Comparison of ENCODE assay signal across 12 cellular contexts in the genomic region with DNA sequence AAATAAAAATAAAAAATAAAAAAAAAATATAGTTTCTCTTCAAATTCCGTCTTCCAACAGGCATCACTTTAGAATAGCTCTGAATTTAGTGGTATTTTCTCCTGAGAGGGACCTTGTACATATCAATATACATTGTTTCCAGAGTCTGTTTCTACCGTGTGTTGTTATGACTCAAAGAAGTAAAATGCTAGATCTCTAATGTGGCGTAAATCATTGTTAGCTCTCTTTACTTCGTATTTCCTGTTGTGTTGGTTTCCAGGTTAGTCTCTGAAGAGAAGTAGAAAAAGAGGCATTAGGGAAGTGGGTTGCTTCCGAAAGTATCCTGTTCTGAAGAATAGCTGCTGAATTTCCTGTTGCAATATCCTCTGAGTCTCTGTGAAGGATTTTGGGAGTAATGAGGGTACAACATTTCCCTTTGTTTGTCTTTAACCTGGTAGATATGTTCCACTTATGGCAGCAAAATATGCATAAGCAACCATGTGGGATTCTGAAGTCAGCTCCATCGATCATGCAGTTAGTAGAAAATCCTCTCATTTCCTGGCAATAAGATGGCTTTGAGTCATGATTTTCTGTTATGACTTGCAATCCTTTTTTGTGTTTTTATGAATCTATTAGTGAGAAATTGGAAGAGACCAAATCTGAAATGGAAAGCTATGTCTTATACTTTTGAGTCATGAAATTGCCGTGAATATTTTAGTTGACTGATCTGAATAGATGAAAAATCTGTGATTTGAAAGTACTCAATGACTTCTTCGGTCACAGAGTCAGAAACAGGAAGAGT. TPM values are rescaled to one million over a fixed set of nuclear protein-coding genes. Genes with fewer than 3 reads are reported as not detected.
DNase-seq lines count a peak whose midpoint lies in the region; ATAC-seq, FAIRE-seq and TF ChIP-seq lines count a peak whose summit lies in the region.
"Had no signal": no experiment of that assay in that cellular context is flagged by ENCODE, and none has a peak within 500 bp of the region (broad histone marks: within the 10 kb centered on the region; RNA-seq: fewer than 3 reads in every experiment).

No MANE protein-coding gene starts in this region.

- H3K23ac ChIP-seq in neuronal stem cell (ENCODE audit: low read depth, low read length, poor library complexity), result no peak overlapping the region

- no CpG with 5 or more reads among the region's 8 CpGs for WGBS in neuronal stem cell (ENCODE audit: extremely low coverage in 2 of 2, insufficient read length in 2 of 2, insufficient replicate concordance in 1 of 2), 2 donors

- no peak overlapping the region for H3K14ac ChIP-seq in neuronal stem cell (ENCODE audit: low read length)

- H3K9me3 ChIP-seq in neuronal stem cell (replicated peaks in 1 of 2; ENCODE audit: control insufficient read depth in 2 of 2, insufficient read depth in 1 of 2, low read depth in 1 of 2, low read length in 2 of 2), result peaks cover 2 to 3% of the 10 kb centered on the region in 2 donors

- no peaks in the 10 kb centered on the region for H3K4me1 ChIP-seq in neuronal stem cell (ENCODE audit: control insufficient read depth in 2 of 2, insufficient read depth in 1 of 2, low read depth in 1 of 2, low read length in 2 of 2)

- H2AFZ ChIP-seq in neuronal stem cell (ENCODE audit: low read length), result peak overlapping the region; percentile 53

- no peak overlapping the region for H4K91ac ChIP-seq in neuronal stem cell (ENCODE audit: low read depth, low read length, poor library complexity)

- H3K4me3 ChIP-seq in neuronal stem cell (ENCODE audit: low read length in 2 of 2), result no peak overlapping the region

- ATAC-seq in HG02623 (IDR thresholded peaks at IDR 0.05; ENCODE audit: unreplicated experiment) (peak; percentile 78), HG03571 (IDR thresholded peaks at IDR 0.05; ENCODE audit: unreplicated experiment) (peak; percentile 90), GM21360 (IDR thresholded peaks at IDR 0.05; ENCODE audit: unreplicated experiment) (no peak)

- H2BK15ac ChIP-seq in neuronal stem cell (ENCODE audit: low read length), result no peak overlapping the region

- H3K4ac ChIP-seq in neuronal stem cell (ENCODE audit: low read length), result no peak overlapping the region

- no peak overlapping the region for H3K27ac ChIP-seq in neuronal stem cell (replicated peaks; ENCODE audit: low read length)

- H3K79me1 ChIP-seq in neuronal stem cell (ENCODE audit: low read depth, low read length), result no peaks in the 10 kb centered on the region

- no peak overlapping the region for H4K8ac ChIP-seq in neuronal stem cell (ENCODE audit: low read depth, low read length)

- H3K4me2 ChIP-seq in neuronal stem cell (ENCODE audit: insufficient read depth, low read length, poor library complexity, severe bottlenecking), result no peak overlapping the region

- H2BK5ac ChIP-seq in neuronal stem cell (ENCODE audit: low read length), result no peak overlapping the region

- H2BK12ac ChIP-seq in neuronal stem cell (ENCODE audit: low read length), result no peak overlapping the region

- no peaks in the 10 kb centered on the region for H3K27me3 ChIP-seq in neuronal stem cell (ENCODE audit: control insufficient read depth in 3 of 3, insufficient read depth in 3 of 3, low read depth in 1 of 3, low read length in 3 of 3)

- no peak for DNase-seq in GM19239 (ENCODE audit: insufficient read length, low spot score)
- no peak for DNase-seq in neuronal stem cell (ENCODE audit: low spot score)
- no peak for DNase-seq in SIG-M5 treated with dmso at 0.1 percent for 504 hours (lab: John Stamatoyannopoulos, UW; ENCODE audit: unreplicated experiment)
- DNase-seq in erythroblast (lab: John Stamatoyannopoulos, UW), result no peak
- DNase-seq: activated CD4-positive, CD25-positive, alpha-beta regulatory T cell treated with anti-CD3 and anti-CD28 coated beads, Interleukin-2, amount 50 U/mL, for 72 hours; activated naive CD4-positive, alpha-beta T cell; DMS53; glutamatergic neuron had no signal

- no peak overlapping the region for H3K18ac ChIP-seq in neuronal stem cell (ENCODE audit: low read length)

- H2BK120ac ChIP-seq in neuronal stem cell (ENCODE audit: low read depth, low read length), result no peak overlapping the region

- FAIRE-seq in GM19239 (lab: Jason Lieb, UNC), result peak; percentile 35
- FAIRE-seq: colon had no signal

- TF ChIP-seq POLR2A in erythroblast (IDR thresholded peaks at IDR 0.05; ENCODE audit: low read length), result no peak

- no peaks in the 10 kb centered on the region for H3K36me3 ChIP-seq in neuronal stem cell (replicated peaks in 1 of 2; ENCODE audit: control insufficient read depth in 2 of 2, insufficient read depth in 2 of 2, low read length in 2 of 2)

- no peak overlapping the region for H3K9ac ChIP-seq in neuronal stem cell (ENCODE audit: low read depth, low read length, poor library complexity)

- H2AK5ac ChIP-seq in neuronal stem cell (ENCODE audit: low read depth, low read length), result no peak overlapping the region

RNA-seq across cellular contexts. Expression of a gene that starts 42.0 kb away (rescaled TPM):
- polyA plus RNA-seq in neuronal stem cell (2013, experiment 1 of 2), result 0.06 TPM
- polyA plus RNA-seq in neuronal stem cell (2013, experiment 2 of 2), result 0.03 TPM
